In genomic region chr11:62508336-62509058, GRCh38 we compare ENCODE assay signal across 8 cellular contexts. TPM values are rescaled to one million over a fixed set of nuclear protein-coding genes. Genes with fewer than 3 reads are reported as not detected.
DNase-seq lines count a peak whose midpoint lies in the region; ATAC-seq and TF ChIP-seq lines count a peak whose summit lies in the region.

No MANE protein-coding gene starts in this region.

- peaks cover 8% of the 10 kb centered on the region for H3K4me1 Mint-ChIP-seq in T-helper 2 cell treated with Interferon-gamma antibody and Interleukin-4, amounts not matched to agents 5 μg/mL and 100 μg/mL, for 36 hours (ENCODE audit: low read depth)

- CTCF ChIA-PET in GM10248 (lab: Yijun Ruan, JAX), result interaction anchor here (1.0 to 2.0 kb wide), 3 partner anchors 8 to 84 kb away, joined by 4 to 12 read pairs (median 4); no protein-coding TSS in a partner anchor

- H3K27ac Mint-ChIP-seq in T-helper 2 cell treated with Interferon-gamma antibody and Interleukin-4, amounts not matched to agents 5 μg/mL and 100 μg/mL, for 36 hours, result no peak overlapping the region

- POLR2A ChIA-PET in GM10248 (lab: Yijun Ruan, JAX), result no interaction called here

- peak overlapping the region; percentile 67 to 76 for H3K27ac ChIP-seq in ascending aorta

- peak; percentile 87 for ATAC-seq in left ventricle myocardium superior
- no peak for ATAC-seq in GM18520 (IDR thresholded peaks at IDR 0.05; ENCODE audit: unreplicated experiment)

- H3K9me3 ChIP-seq in ascending aorta, result no peaks in the 10 kb centered on the region

- peak; percentile 25 for TF ChIP-seq CTCF in GM10248 (IDR thresholded peaks at IDR 0.05; ENCODE audit: control extremely low read depth, extremely low read depth, low read depth, missing control alignments)
- TF ChIP-seq CTCF in ascending aorta (IDR thresholded peaks at IDR 0.05), result peak; percentile 29 to 62 (median 59)

- H3K36me3 Mint-ChIP-seq in T-helper 2 cell treated with Interferon-gamma antibody and Interleukin-4, amounts not matched to agents 5 μg/mL and 100 μg/mL, for 36 hours (ENCODE audit: low read depth), result no peaks in the 10 kb centered on the region

- H3K4me3 Mint-ChIP-seq in T-helper 2 cell treated with Interferon-gamma antibody and Interleukin-4, amounts not matched to agents 5 μg/mL and 100 μg/mL, for 36 hours, result no peak overlapping the region

- intact Hi-C loops in ascending aorta (cut with DNase I) (loop anchor here (2.0 to 5.0 kb wide), 2 partner anchors 36 to 66 kb away; no protein-coding TSS in a partner anchor), left ventricle myocardium superior (cut with micrococcal nuclease) (loop anchor here (5.0 kb wide), 1 partner anchor 34 kb away; no protein-coding TSS in a partner anchor), posterior vena cava (cut with DNase I) (loop anchor here in 1 of 2 donors (5.0 kb wide), 1 partner anchor 529 kb away; no protein-coding TSS in a partner anchor)

- peaks cover 0 to 19% of the 10 kb centered on the region in 2 donors for H3K4me1 ChIP-seq in ascending aorta

- no peaks in the 10 kb centered on the region for H3K36me3 ChIP-seq in ascending aorta

- no peaks in the 10 kb centered on the region for H3K27me3 ChIP-seq in ascending aorta

- H3K4me3 ChIP-seq in ascending aorta, result peak overlapping the region; percentile 20 to 37

- H3K9me3 Mint-ChIP-seq in T-helper 2 cell treated with Interferon-gamma antibody and Interleukin-4, amounts not matched to agents 5 μg/mL and 100 μg/mL, for 36 hours, result no peaks in the 10 kb centered on the region

- peaks cover 22% of the 10 kb centered on the region for H3K27me3 Mint-ChIP-seq in T-helper 2 cell treated with Interferon-gamma antibody and Interleukin-4, amounts not matched to agents 5 μg/mL and 100 μg/mL, for 36 hours (ENCODE audit: low read depth)

- DNase-seq in GM10248 (ENCODE audit: extremely low spot score), result peak; percentile 57
- peak; percentile 31 for DNase-seq in NCI-H1694 treated with DMSO at 0.1 percent for 48 hours (lab: John Stamatoyannopoulos, UW)
- peak; percentile 53 to 90 for DNase-seq in ascending aorta (ENCODE audit: low spot score in 2 of 2)
- peak; percentile 90 for DNase-seq in left ventricle myocardium superior
- DNase-seq in posterior vena cava (ENCODE audit: low spot score), result peak; percentile 86
- no peak for DNase-seq in stimulated activated CD4-positive, alpha-beta T cell treated with anti-CD3 and anti-CD28 coated beads, Interleukin-4, amount 100 ng/mL, for 24 hours
- DNase-seq in T-helper 2 cell treated with Interferon-gamma antibody and Interleukin-4, amounts not matched to agents 5 μg/mL and 100 μg/mL, for 36 hours (ENCODE audit: low spot score), result no peak

RNA-seq across cellular contexts. Expression of gene AHNAK, which starts 38.1 kb away (rescaled TPM):
- 718 TPM for total RNA-seq in ascending aorta
- total RNA-seq in left ventricle myocardium superior, result 354 TPM
- 100 to 1,000 TPM; 938 to 955 TPM for total RNA-seq in posterior vena cava

Comparison
In these comparisons a context has a peak if more than half of its experiments do, and no peak if none do; other contexts are left out.
1. DNase-seq: peak in GM10248 (single experiment), NCI-H1694 treated with DMSO at 0.1 percent for 48 hours (single experiment), ascending aorta (2 of 2), left ventricle myocardium superior (single experiment) and posterior vena cava (single experiment); none in stimulated activated CD4-positive, alpha-beta T cell treated with anti-CD3 and anti-CD28 coated beads, Interleukin-4, amount 100 ng/mL, for 24 hours (single experiment) and T-helper 2 cell treated with Interferon-gamma antibody and Interleukin-4, amounts not matched to agents 5 μg/mL and 100 μg/mL, for 36 hours (single experiment).